In genomic region chr17:43398724-43399595, GRCh38 we compare ENCODE assay signal across 7 cellular contexts. TPM values are rescaled to one million over a fixed set of nuclear protein-coding genes. Genes with fewer than 3 reads are reported as not detected.
A peak's percentile ranks its signal among the peaks of the same experiment; 100 is the strongest.
DNase-seq lines count a peak whose midpoint lies in the region; ATAC-seq and TF ChIP-seq lines count a peak whose summit lies in the region.

Gene ARL4D (plus strand): TSS chr17:43398993. CDS start chr17:43399733, 740 bp downstream.

- intact Hi-C loops in left ventricle myocardium inferior (cut with micrococcal nuclease) (no loop called here), prostate gland (cut with DNase I) (loop anchor here (1.0 to 2.0 kb wide), 2 partner anchors 20 to 84 kb away; partner anchors contain the start of gene DHX8), upper lobe of right lung (cut with DNase I) (no loop called here)

- peak; percentile 87 for ATAC-seq in upper lobe of right lung

- H3K4me3 ChIP-seq in left ventricle myocardium inferior (peak within 1 kb of the TSS; percentile 84), prostate gland (peak within 1 kb of the TSS; percentile 60 to 69), upper lobe of right lung (peak within 1 kb of the TSS; percentile 73)

- TF ChIP-seq POLR2A in GM18951 (IDR thresholded peaks at IDR 0.05; ENCODE audit: extremely low read depth, insufficient read depth, insufficient read length) (peak; percentile 63), prostate gland (IDR thresholded peaks at IDR 0.05) (peak; percentile 98)

- H3K27ac ChIP-seq in left ventricle myocardium inferior (replicated peaks) (peak within 1 kb of the TSS; percentile 83), prostate gland (peak within 1 kb of the TSS; percentile 77 to 79), upper lobe of right lung (peak within 1 kb of the TSS; percentile 85)

- no peak for TF ChIP-seq CTCF in left ventricle myocardium inferior (IDR thresholded peaks at IDR 0.05; ENCODE audit: borderline replicate concordance)
- TF ChIP-seq CTCF in prostate gland (IDR thresholded peaks at IDR 0.05) = peak in 2 of 4 experiments; percentile 10 to 20
- no peak for TF ChIP-seq CTCF in upper lobe of right lung (IDR thresholded peaks at IDR 0.05)

- in situ Hi-C loops in GM18951 (cut with MboI; ENCODE audit: low sequenced_read_pairs, unreplicated experiment) = no loop called here

- H3K9me3 ChIP-seq in left ventricle myocardium inferior (replicated peaks) (no peaks in the 10 kb centered on the region), prostate gland (no peaks in the 10 kb centered on the region), upper lobe of right lung (no peaks in the 10 kb centered on the region)

- peak; percentile 60 for DNase-seq in NCI-H1417 treated with DMSO at 0.1 percent for 48 hours (lab: John Stamatoyannopoulos, UW)
- peak; percentile 69 to 86 (median 74) for DNase-seq in T-helper 2 cell
- peak in 55 of 56 donors; percentile 6 to 90 (median 67) for DNase-seq in amygdala (lab: John Stamatoyannopoulos, UW)
- DNase-seq in left ventricle myocardium inferior = peak; percentile 93
- DNase-seq in prostate gland (ENCODE audit: low spot score) = peak; percentile 89
- DNase-seq in upper lobe of right lung = peak; percentile 93

- no peaks in the 10 kb centered on the region for H3K27me3 ChIP-seq in left ventricle myocardium inferior (ENCODE audit: low read depth)
- H3K27me3 ChIP-seq in prostate gland (replicated peaks; ENCODE audit: insufficient read depth) = no peaks in the 10 kb centered on the region
- no peaks in the 10 kb centered on the region for H3K27me3 ChIP-seq in upper lobe of right lung

- no peaks in the 10 kb centered on the region for H3K36me3 ChIP-seq in left ventricle myocardium inferior
- no peaks in the 10 kb centered on the region for H3K36me3 ChIP-seq in prostate gland
- no peaks in the 10 kb centered on the region for H3K36me3 ChIP-seq in upper lobe of right lung

- peaks cover 72% of the 10 kb centered on the region for H3K4me1 ChIP-seq in left ventricle myocardium inferior
- H3K4me1 ChIP-seq in prostate gland (replicated peaks) = no peaks in the 10 kb centered on the region
- peaks cover 25% of the 10 kb centered on the region for H3K4me1 ChIP-seq in upper lobe of right lung

- WGBS in prostate gland = under 1% methylated on average over 64 of the region's 64 CpGs

RNA-seq across cellular contexts. Expression of gene ARL4D, which starts in this region (rescaled TPM):
- total RNA-seq in left ventricle myocardium inferior (7.1 TPM), prostate gland (10 to 100 TPM in 1 of 2 donors, 1 to 10 TPM in 1; 4.8 to 17.2 TPM), upper lobe of right lung (18.5 TPM)

Comparison
In these comparisons a context has a peak if more than half of its experiments do, and no peak if none do; other contexts are left out.
1. Peak in every context shown above with its lines: DNase-seq, ATAC-seq, H3K4me3 ChIP-seq and H3K27ac ChIP-seq.